9 cellular contexts compared by ENCODE assay signal in genomic region chr1:51313961-51314777, GRCh38. TPM values are rescaled to one million over a fixed set of nuclear protein-coding genes. Genes with fewer than 3 reads are reported as not detected.
DNase-seq lines count a peak whose midpoint lies in the region; ATAC-seq, FAIRE-seq and TF ChIP-seq lines count a peak whose summit lies in the region.
"Had no signal": no experiment of that assay in that cellular context is flagged by ENCODE, and none has a peak within 500 bp of the region (broad histone marks: within the 10 kb centered on the region; RNA-seq: fewer than 3 reads in every experiment).

No MANE protein-coding gene starts in this region.

- H3K4me3 ChIP-seq in HCT116 (replicated peaks in 1 of 2; ENCODE audit: low read depth in 1 of 2, low read length in 2 of 2), result no peak overlapping the region
- no peak overlapping the region for H3K4me3 ChIP-seq in astrocyte of the cerebellum (ENCODE audit: low read depth, low read length)
- peak overlapping the region in 1 of 3 experiments; percentile 38; a peak in 2 of 6 replicates for H3K4me3 ChIP-seq in HepG2 (replicated peaks in 1 of 3; ENCODE audit: insufficient read depth in 1 of 3, low read depth in 2 of 3, low read length in 3 of 3)
- H3K4me3 ChIP-seq in neural progenitor cell, result no peak overlapping the region

- no peaks in the 10 kb centered on the region for H3K9me2 ChIP-seq in HCT116 (ENCODE audit: insufficient read depth)

- H3K27me3 ChIP-seq in HCT116 (ENCODE audit: insufficient read depth, low read length), result no peaks in the 10 kb centered on the region
- no peaks in the 10 kb centered on the region for H3K27me3 ChIP-seq in HepG2 (ENCODE audit: control insufficient read depth in 1 of 2, insufficient read depth in 2 of 2, low read length in 2 of 2)
- no peaks in the 10 kb centered on the region for H3K27me3 ChIP-seq in neural progenitor cell

- FAIRE-seq in HepG2 (lab: Jason Lieb, UNC), result no peak
- FAIRE-seq: TTC549 had no signal

- no peaks in the 10 kb centered on the region for H3K9me3 Mint-ChIP-seq in neural progenitor cell

- no peaks in the 10 kb centered on the region for H3F3A ChIP-seq in neural progenitor cell (ENCODE audit: low read depth)

- H3K36me3 Mint-ChIP-seq in neural progenitor cell, result no peaks in the 10 kb centered on the region

- TF ChIP-seq POLR2A in HCT116 (IDR thresholded peaks at IDR 0.05; ENCODE audit: borderline replicate concordance, extremely low read depth, insufficient read depth, insufficient read length), result no peak
- TF ChIP-seq POLR2A in HepG2 (IDR thresholded peaks at IDR 0.05; ENCODE audit: insufficient read depth in 1 of 2, low read depth in 2 of 2, low read length in 2 of 2), result no peak

- H3K9ac ChIP-seq in HCT116 (ENCODE audit: low read length) (peak overlapping the region; percentile 45), HepG2 (ENCODE audit: insufficient read depth, low read depth, low read length) (peak overlapping the region; percentile 23; the same call in 1 of the 2 replicates), neural progenitor cell (no peak overlapping the region)

- TF ChIP-seq RAD21 in HCT116 (IDR thresholded peaks at IDR 0.05; ENCODE audit: low read depth) (0 out of 2 replicates have a peak, but pooled peaks have one; percentile 13), HepG2 (CRISPR knock-in tag; IDR thresholded peaks at IDR 0.05) (no peak)

- H3K4me1 ChIP-seq in HCT116 (ENCODE audit: control insufficient read depth in 1 of 2, insufficient read depth in 2 of 2, low read length in 2 of 2), result peaks cover 14 to 28% of the 10 kb centered on the region in 2 experiments
- peaks cover 30% of the 10 kb centered on the region for H3K4me1 ChIP-seq in HepG2 (ENCODE audit: insufficient read depth, low read length)
- H3K4me1 ChIP-seq in neural progenitor cell, result peaks cover 7% of the 10 kb centered on the region

- H2AFZ ChIP-seq in HCT116 (ENCODE audit: low read depth, low read length, poor library complexity, severe bottlenecking) (no peak overlapping the region), HepG2 (ENCODE audit: low read length) (no peak overlapping the region), neural progenitor cell (replicated peaks) (no peak overlapping the region)

- no TSS peak for BruUV-seq in HCT116 (replicated peaks; lab: Mats Ljungman, UMichigan)
- no TSS peak for BruUV-seq in HepG2 (replicated peaks; lab: Mats Ljungman, UMichigan)

- intact Hi-C loops in HCT116 (cut with micrococcal nuclease), result no loop called here
- intact Hi-C loops in HepG2 (cut with micrococcal nuclease; ENCODE audit: unreplicated experiment), result no loop called here

- POLR2A ChIA-PET in HCT116 (lab: Charles Lee), result interaction anchor here (0.9 kb wide), 1 partner anchor 17 kb away, joined by 3 read pairs; no protein-coding TSS in a partner anchor
- POLR2A ChIA-PET in HepG2 (lab: Yijun Ruan, JAX), result interaction anchor here (1.3 kb wide), 1 partner anchor 17 kb away, joined by 3 read pairs; no protein-coding TSS in a partner anchor

- peak; percentile 67 for ATAC-seq in HCT116
- ATAC-seq in HepG2, result peak; percentile 66
- no peak for ATAC-seq in HG02623 (IDR thresholded peaks at IDR 0.05; ENCODE audit: unreplicated experiment)

- H3K36me3 ChIP-seq in HCT116 (ENCODE audit: control insufficient read depth in 1 of 2, insufficient read depth in 2 of 2, low read length in 2 of 2) (no peaks in the 10 kb centered on the region), HepG2 (replicated peaks in 1 of 2; ENCODE audit: control insufficient read depth in 1 of 2, insufficient read depth in 2 of 2, low read length in 2 of 2) (no peaks in the 10 kb centered on the region), neural progenitor cell (no peaks in the 10 kb centered on the region)

- in situ Hi-C loops in astrocyte of the cerebellum (cut with HindIII; ENCODE audit: low sequenced_read_pairs), result no loop called here
- in situ Hi-C loops in HepG2 (cut with HindIII; ENCODE audit: extremely low pct_ligation_motif_present, low pct_unique_long_range_greater_than_20kb), result no loop called here

- CTCF ChIA-PET in HCT116 (lab: Charles Lee), result no interaction called here
- CTCF ChIA-PET in HepG2 (lab: Yijun Ruan, JAX; ENCODE audit: low intra/inter-chr PET ratio, low total read pairs), result no interaction called here

- RAD21 ChIA-PET in HCT116 (lab: Charles Lee; ENCODE audit: low non-redundant PET in 1 of 2, low total read pairs in 2 of 2, uncharacterized antibody in 2 of 2, unreplicated experiment in 2 of 2), result no interaction called here

- H3K9me3 ChIP-seq in HCT116 (ENCODE audit: control insufficient read depth in 1 of 2, insufficient read depth in 1 of 2, low read depth in 1 of 2, low read length in 2 of 2) (no peaks in the 10 kb centered on the region), HepG2 (ENCODE audit: low read length) (no peaks in the 10 kb centered on the region), neural progenitor cell (ENCODE audit: low read depth) (no peaks in the 10 kb centered on the region)

- H4K20me1 ChIP-seq in HCT116 (ENCODE audit: insufficient read depth) (no peaks in the 10 kb centered on the region), HepG2 (ENCODE audit: insufficient read depth, low read length) (no peaks in the 10 kb centered on the region), neural progenitor cell (ENCODE audit: low read depth) (no peaks in the 10 kb centered on the region)

- no peak for TF ChIP-seq EP300 in HepG2 (IDR thresholded peaks at IDR 0.05; ENCODE audit: low read depth in 2 of 2, low read length in 2 of 2)
- TF ChIP-seq EP300 in HepG2 (CRISPR knock-in tag; IDR thresholded peaks at IDR 0.05; ENCODE audit: borderline replicate concordance), result no peak

- WGBS in HepG2 (ENCODE audit: low lambda C conversion rate), result 4% methylated on average over 8 of the region's 12 CpGs

- peaks cover 19% of the 10 kb centered on the region for H3K4me1 Mint-ChIP-seq in neural progenitor cell

- H3K4me3 Mint-ChIP-seq in neural progenitor cell, result no peak overlapping the region

- H3K27me3 Mint-ChIP-seq in neural progenitor cell (ENCODE audit: insufficient read depth, low read depth), result peaks cover 9% of the 10 kb centered on the region

- no peaks in the 10 kb centered on the region for H3K79me2 ChIP-seq in HCT116 (ENCODE audit: insufficient read depth, low read length)
- no peaks in the 10 kb centered on the region for H3K79me2 ChIP-seq in HepG2 (ENCODE audit: insufficient read depth, low read length)
- no peaks in the 10 kb centered on the region for H3K79me2 ChIP-seq in neural progenitor cell (ENCODE audit: low read depth)

- TF ChIP-seq CTCF in HCT116 (IDR thresholded peaks at IDR 0.05 in 2 of 3, conservative IDR thresholded peaks at IDR 0.05 in 1 of 3; ENCODE audit: borderline replicate concordance in 1 of 3, insufficient read depth in 1 of 3, low read depth in 2 of 3, low read length in 2 of 3), result no peak
- no peak for TF ChIP-seq CTCF in astrocyte of the cerebellum (IDR thresholded peaks at IDR 0.05; ENCODE audit: low read depth, low read length, missing control alignments)
- TF ChIP-seq CTCF in HepG2 (CRISPR knock-in tag; IDR thresholded peaks at IDR 0.05), result no peak
- no peak for TF ChIP-seq CTCF in neural progenitor cell (IDR thresholded peaks at IDR 0.05)

- no peak overlapping the region for H3K27ac Mint-ChIP-seq in neural progenitor cell

- H3K4me2 ChIP-seq in HCT116 (ENCODE audit: low read length), result peak overlapping the region; percentile 52
- peak overlapping the region; percentile 68 for H3K4me2 ChIP-seq in HepG2 (ENCODE audit: low read depth, low read length)
- no peak overlapping the region for H3K4me2 ChIP-seq in neural progenitor cell

- DNase-seq in A172 (ENCODE audit: low spot score), result peak; percentile 71
- DNase-seq in HCT116 (ENCODE audit: low read depth, low spot score), result no peak
- peak; percentile 74 for DNase-seq in astrocyte of the cerebellum (ENCODE audit: low read depth)
- no peak for DNase-seq in HepG2 (ENCODE audit: low spot score)
- DNase-seq in neural progenitor cell (ENCODE audit: low spot score), result no peak
- no peak for DNase-seq in NCI-H526 treated with DMSO at 0.1 percent for 48 hours (lab: John Stamatoyannopoulos, UW)
- no peak for DNase-seq in NOMO-1 (lab: John Stamatoyannopoulos, UW; ENCODE audit: unreplicated experiment in 2 of 2)

- H3K27ac ChIP-seq in HCT116 (ENCODE audit: low read depth, low read length) (peak overlapping the region; percentile 48), HepG2 (ENCODE audit: extremely low read length, insufficient read depth, low read length) (no peak overlapping the region), neural progenitor cell (no peak overlapping the region)

TF ChIP-seq in HCT116, 20 proteins besides CTCF, POLR2A, EP300 and RAD21 (continues in another document):
- TF ChIP-seq SP1 (IDR thresholded peaks at IDR 0.05; ENCODE audit: low read depth), result peak; percentile 11; the same call in 1 of the 2 replicates

RNA-seq across cellular contexts. Expression of gene TTC39A, which starts 16.2 kb away (rescaled TPM):
- 5.8 and 7.5 TPM in 2 replicates for total RNA-seq in A172 (2014; rRNA removed; shearing (Covaris generic))
- total RNA-seq in HCT116 (2021; ENCODE audit: unreplicated experiment), result 15.4 TPM
- 28.5 and 29.4 TPM in 2 replicates for polyA plus RNA-seq in HCT116 (2012)
- 0.33 and 0.90 TPM in 2 replicates for total RNA-seq in HepG2 (2016; rRNA removed; fragmentation: Illumina TruSeq; extraction: Trizol)
- 0.44 and 0.61 TPM in 2 replicates for total RNA-seq in HepG2 (2016; cell fraction: cytosol; rRNA removed; fragmentation: Illumina TruSeq; extraction: Trizol; ENCODE audit: low read depth)
- total RNA-seq in HepG2 (2016; cell fraction: insoluble cytoplasmic fraction; rRNA removed; fragmentation: Illumina TruSeq; extraction: Trizol), result 0.48 and 1.2 TPM in 2 replicates
- total RNA-seq in HepG2 (2016; cell fraction: membrane; rRNA removed; fragmentation: Illumina TruSeq; extraction: Trizol), result 0.79 and 1.1 TPM in 2 replicates
- total RNA-seq in HepG2 (2016; cell fraction: nucleus; rRNA removed; fragmentation: Illumina TruSeq; extraction: Trizol), result 0.50 and 0.81 TPM in 2 replicates
- polyA plus RNA-seq in HepG2 (2011; rRNA removed), result 1.5 and 1.7 TPM in 2 replicates
- polyA plus RNA-seq in HepG2 (2011; cell fraction: cytosol; rRNA removed), result 0.79 and 1.2 TPM in 2 replicates
- 1.1 and 1.7 TPM in 2 replicates for polyA plus RNA-seq in HepG2 (2011; cell fraction: nucleus; rRNA removed)
- 0.32 and 0.73 TPM in 2 replicates for polyA plus RNA-seq in HepG2 (2012)
- polyA plus RNA-seq in HepG2 (2016; cell fraction: cytosol; fragmentation: Illumina TruSeq; extraction: Trizol; ENCODE audit: low read depth), result 0.38 and 0.95 TPM in 2 replicates
- polyA plus RNA-seq in HepG2 (2016; cell fraction: insoluble cytoplasmic fraction; fragmentation: Illumina TruSeq; extraction: Trizol; ENCODE audit: low read depth), result 1.2 and 1.3 TPM in 2 replicates
- 0.62 and 0.74 TPM in 2 replicates for polyA plus RNA-seq in HepG2 (2016; cell fraction: membrane; fragmentation: Illumina TruSeq; extraction: Trizol; ENCODE audit: low read depth)
- 1.8 and 2.5 TPM in 2 replicates for polyA plus RNA-seq in HepG2 (2016; cell fraction: nucleus; fragmentation: Illumina TruSeq; extraction: Trizol; ENCODE audit: insufficient read depth, low read depth)
- polyA minus RNA-seq in HepG2 (2011; rRNA and poly(A)+ RNA removed; ENCODE audit: low replicate concordance), result 0.47 and 1.9 TPM in 2 replicates
- polyA minus RNA-seq in HepG2 (2011; cell fraction: cytosol; rRNA and poly(A)+ RNA removed), result 1.2 and 1.3 TPM in 2 replicates
- 0.77 and 1.4 TPM in 2 replicates for polyA minus RNA-seq in HepG2 (2011; cell fraction: nucleus; rRNA and poly(A)+ RNA removed)
- 0.94 and 1.2 TPM in 2 replicates for total RNA-seq in neural progenitor cell (ENCODE audit: low replicate concordance)

Comparison
In these comparisons a context has a peak if more than half of its experiments do, and no peak if none do; other contexts are left out.
1. DNase-seq: peak in A172 (single experiment) and astrocyte of the cerebellum (single experiment); none in HCT116 (single experiment), HepG2 (single experiment), neural progenitor cell (single experiment), NCI-H526 treated with DMSO at 0.1 percent for 48 hours (single experiment) and NOMO-1 (0 of 2).